8 cellular contexts compared by ENCODE assay signal in the genomic region with DNA sequence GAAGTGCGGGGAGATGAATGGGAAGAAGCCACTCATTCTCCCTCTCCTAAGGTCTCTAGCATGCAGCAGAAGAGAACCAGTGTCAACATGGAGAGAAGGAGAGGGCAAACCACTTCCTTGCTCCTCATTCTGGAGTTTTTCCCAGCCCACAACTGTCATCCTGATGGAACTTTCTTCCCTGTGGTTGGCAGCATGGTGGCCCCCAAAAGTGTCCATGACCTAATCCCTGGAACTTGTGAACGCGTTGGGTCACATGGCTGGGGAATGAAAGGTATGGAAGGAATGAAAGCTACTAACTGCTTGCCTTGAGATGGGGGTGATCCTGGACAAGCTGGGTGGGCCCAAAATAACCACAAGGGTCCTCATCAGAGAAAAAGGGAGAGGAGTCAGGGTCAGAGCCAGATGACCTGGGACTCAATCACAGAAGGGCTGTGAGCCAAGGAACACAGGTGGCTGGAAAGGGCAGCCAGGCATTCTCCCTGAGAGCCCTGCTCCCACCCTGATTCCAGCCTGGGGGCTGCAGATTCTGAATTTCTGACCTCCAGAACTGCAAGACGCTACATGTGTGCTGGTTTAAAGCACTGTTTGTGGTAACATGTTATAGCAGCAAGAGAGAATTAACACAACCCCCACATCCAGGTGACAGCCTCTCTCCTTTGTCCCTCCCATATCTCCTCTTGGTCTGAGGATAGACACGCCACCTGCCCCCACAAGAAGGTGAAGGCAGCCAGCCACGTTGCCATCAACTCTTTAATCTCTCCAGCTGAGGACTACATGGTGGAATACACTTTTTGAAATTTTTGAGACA.
DNase-seq lines count a peak whose midpoint lies in the region; ATAC-seq and TF ChIP-seq lines count a peak whose summit lies in the region.

No MANE protein-coding gene starts in this region.

- whole genome bisulfite sequencing in liver: 79% methylated on average over 6 of the region's 6 CpGs

- H3K36me3 ChIP-seq in ascending aorta: peaks cover 0 to 9% of the 10 kb centered on the region in 2 donors
- no peaks in the 10 kb centered on the region for H3K36me3 ChIP-seq in liver (ENCODE audit: control insufficient read depth in 4 of 4, insufficient read depth in 3 of 4, low read depth in 1 of 4, low read length in 3 of 4)
- H3K36me3 ChIP-seq in upper lobe of right lung: peaks cover 7% of the 10 kb centered on the region

- peak overlapping the region; percentile 53 for H3K4me3 Mint-ChIP-seq in activated T-cell treated with anti-CD3 and anti-CD28 coated beads, Interleukin-2, amount 50 U/mL, for 24 hours

- H3K9ac ChIP-seq in liver (ENCODE audit: low read depth in 1 of 2, low read length in 2 of 2): no peak overlapping the region

- TF ChIP-seq CTCF in ascending aorta (IDR thresholded peaks at IDR 0.05): no peak
- TF ChIP-seq CTCF in liver (IDR thresholded peaks at IDR 0.05; ENCODE audit: low read depth, low read length, missing input control): no peak
- TF ChIP-seq CTCF in upper lobe of right lung (IDR thresholded peaks at IDR 0.05): no peak

- H3K4me3 ChIP-seq in ascending aorta (peak overlapping the region in 1 of 2 donors; percentile 32), liver (ENCODE audit: low read depth in 1 of 3, low read length in 3 of 3) (no peak overlapping the region), upper lobe of right lung (no peak overlapping the region)

- H3K27me3 ChIP-seq in ascending aorta (no peaks in the 10 kb centered on the region), liver (ENCODE audit: control insufficient read depth in 4 of 4, insufficient read depth in 4 of 4, low read length in 3 of 4) (no peaks in the 10 kb centered on the region), upper lobe of right lung (no peaks in the 10 kb centered on the region)

- no peaks in the 10 kb centered on the region for H3K9me3 Mint-ChIP-seq in activated T-cell treated with anti-CD3 and anti-CD28 coated beads, Interleukin-2, amount 50 U/mL, for 24 hours

- no peak for ATAC-seq in upper lobe of right lung

- H3K9me3 ChIP-seq in ascending aorta: no peaks in the 10 kb centered on the region
- H3K9me3 ChIP-seq in liver (ENCODE audit: control insufficient read depth in 4 of 4, low read length in 3 of 4): no peaks in the 10 kb centered on the region
- no peaks in the 10 kb centered on the region for H3K9me3 ChIP-seq in upper lobe of right lung

- H3K4me1 ChIP-seq in ascending aorta (peaks cover 10 to 21% of the 10 kb centered on the region in 2 donors), liver (ENCODE audit: control insufficient read depth in 4 of 4, insufficient read depth in 4 of 4, low read length in 3 of 4) (peaks cover 7 to 25% (median 22%) of the 10 kb centered on the region in 4 donors), upper lobe of right lung (peaks cover 9% of the 10 kb centered on the region)

- H3K4me1 Mint-ChIP-seq in activated T-cell treated with anti-CD3 and anti-CD28 coated beads, Interleukin-2, amount 50 U/mL, for 24 hours (ENCODE audit: low read depth): peaks cover 40% of the 10 kb centered on the region

- peak overlapping the region; percentile 89 for H3K27ac Mint-ChIP-seq in activated T-cell treated with anti-CD3 and anti-CD28 coated beads, Interleukin-2, amount 50 U/mL, for 24 hours

- H3K36me3 Mint-ChIP-seq in activated T-cell treated with anti-CD3 and anti-CD28 coated beads, Interleukin-2, amount 50 U/mL, for 24 hours (ENCODE audit: low read depth): peaks cover 33% of the 10 kb centered on the region

- no peak for TF ChIP-seq RAD21 in liver (IDR thresholded peaks at IDR 0.05)

- no peaks in the 10 kb centered on the region for H3K27me3 Mint-ChIP-seq in activated T-cell treated with anti-CD3 and anti-CD28 coated beads, Interleukin-2, amount 50 U/mL, for 24 hours

- H3K27ac ChIP-seq in ascending aorta: peak overlapping the region; percentile 59 to 66
- H3K27ac ChIP-seq in liver (ENCODE audit: low read depth in 1 of 2, low read length in 2 of 2): peak overlapping the region; percentile 71 to 90
- H3K27ac ChIP-seq in upper lobe of right lung: peak overlapping the region; percentile 81

- intact Hi-C loops in ascending aorta (cut with DNase I): no loop called here
- intact Hi-C loops in upper lobe of right lung (cut with DNase I): no loop called here

- DNase-seq in activated T-cell treated with anti-CD3 and anti-CD28 coated beads, Interleukin-2, amount 50 U/mL, for 24 hours: no peak
- no peak for DNase-seq in activated T-cell treated with anti-CD3 and anti-CD28 coated beads, Interleukin-2, amount 50 U/mL, for 1 hour
- DNase-seq in ascending aorta (ENCODE audit: low spot score in 2 of 2) (peak in 1 of 2 donors; percentile 63), upper lobe of right lung (peak; percentile 36), epidermal melanocyte (ENCODE audit: insufficient read length, low spot score) (no peak), NCI-H510A (lab: John Stamatoyannopoulos, UW) (no peak)
- no peak for DNase-seq in stimulated activated naive CD4-positive, alpha-beta T cell (lab: John Stamatoyannopoulos, UW)

TF ChIP-seq in liver, 16 proteins besides CTCF, POLR2A, EP300 and RAD21:
- no peak for TF ChIP-seq NR2F2 (IDR thresholded peaks at IDR 0.05)
- TF ChIP-seq, protein P1, sequence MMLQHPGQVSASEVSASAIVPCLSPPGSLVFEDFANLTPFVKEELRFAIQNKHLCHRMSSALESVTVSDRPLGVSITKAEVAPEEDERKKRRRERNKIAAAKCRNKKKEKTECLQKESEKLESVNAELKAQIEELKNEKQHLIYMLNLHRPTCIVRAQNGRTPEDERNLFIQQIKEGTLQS (IDR thresholded peaks at IDR 0.05): no peak
- no peak for TF ChIP-seq ZBTB33 (IDR thresholded peaks at IDR 0.05)
- TF ChIP-seq EGR1 (IDR thresholded peaks at IDR 0.05; ENCODE audit: low read depth in 2 of 2): no peak
- TF ChIP-seq FOXA2 (IDR thresholded peaks at IDR 0.05): no peak
